Comparison of ENCODE assay signal across 23 cellular contexts in genomic region chr3:34508732-34509131, GRCh38.
"Had no signal": no experiment of that assay in that cellular context is flagged by ENCODE, and none has a peak within 500 bp of the region (broad histone marks: within the 10 kb centered on the region; RNA-seq: fewer than 3 reads in every experiment).

No MANE protein-coding gene starts in this region.

- ATAC-seq: effector memory CD8-positive, alpha-beta T cell; esophagus mucosa; gastrocnemius medialis; heart right ventricle; left cardiac atrium; left lung; left ventricle myocardium superior; mucosa of descending colon had no signal

- DNase-seq: colonic mucosa; cortex of kidney; effector CD8-positive, alpha-beta T cell; effector memory CD8-positive, alpha-beta T cell; endodermal cell; erythroblast; esophagus squamous epithelium; foreskin fibroblast; foreskin melanocyte; gastrocnemius medialis; glutamatergic neuron; head of caudate nucleus; heart right ventricle; hippocampal formation; left cardiac atrium; left lung; left ventricle myocardium superior; lower lobe of right lung; mesenchymal stem cell; mucosa of descending colon; naive B cell had no signal

- H3K27ac ChIP-seq: colonic mucosa, epithelial cell of prostate, esophagus squamous epithelium, gastrocnemius medialis, heart right ventricle, left lung, lower lobe of right lung had no signal

- H3K27me3 ChIP-seq: colonic mucosa, esophagus squamous epithelium, gastrocnemius medialis, heart right ventricle, left lung had no signal

- H3K4me3 ChIP-seq: colonic mucosa, esophagus squamous epithelium, gastrocnemius medialis, heart right ventricle, left lung, lower lobe of right lung, mucosa of descending colon had no signal

- H3K36me3 ChIP-seq: colonic mucosa, esophagus squamous epithelium, gastrocnemius medialis, heart right ventricle, left lung, lower lobe of right lung had no signal

- H3K9me3 ChIP-seq: colonic mucosa, esophagus squamous epithelium, gastrocnemius medialis, heart right ventricle, left lung, lower lobe of right lung, mucosa of descending colon had no signal

- H3K4me1 ChIP-seq: colonic mucosa, esophagus squamous epithelium, gastrocnemius medialis, heart right ventricle, left lung, lower lobe of right lung had no signal
